ENCODE assay signal across 8 cellular contexts in genomic region chr5:77210091-77211012, GRCh38. TPM values are rescaled to one million over a fixed set of nuclear protein-coding genes. Genes with fewer than 3 reads are reported as not detected.
DNase-seq lines count a peak whose midpoint lies in the region; ATAC-seq and TF ChIP-seq lines count a peak whose summit lies in the region.

A gene with protein sequence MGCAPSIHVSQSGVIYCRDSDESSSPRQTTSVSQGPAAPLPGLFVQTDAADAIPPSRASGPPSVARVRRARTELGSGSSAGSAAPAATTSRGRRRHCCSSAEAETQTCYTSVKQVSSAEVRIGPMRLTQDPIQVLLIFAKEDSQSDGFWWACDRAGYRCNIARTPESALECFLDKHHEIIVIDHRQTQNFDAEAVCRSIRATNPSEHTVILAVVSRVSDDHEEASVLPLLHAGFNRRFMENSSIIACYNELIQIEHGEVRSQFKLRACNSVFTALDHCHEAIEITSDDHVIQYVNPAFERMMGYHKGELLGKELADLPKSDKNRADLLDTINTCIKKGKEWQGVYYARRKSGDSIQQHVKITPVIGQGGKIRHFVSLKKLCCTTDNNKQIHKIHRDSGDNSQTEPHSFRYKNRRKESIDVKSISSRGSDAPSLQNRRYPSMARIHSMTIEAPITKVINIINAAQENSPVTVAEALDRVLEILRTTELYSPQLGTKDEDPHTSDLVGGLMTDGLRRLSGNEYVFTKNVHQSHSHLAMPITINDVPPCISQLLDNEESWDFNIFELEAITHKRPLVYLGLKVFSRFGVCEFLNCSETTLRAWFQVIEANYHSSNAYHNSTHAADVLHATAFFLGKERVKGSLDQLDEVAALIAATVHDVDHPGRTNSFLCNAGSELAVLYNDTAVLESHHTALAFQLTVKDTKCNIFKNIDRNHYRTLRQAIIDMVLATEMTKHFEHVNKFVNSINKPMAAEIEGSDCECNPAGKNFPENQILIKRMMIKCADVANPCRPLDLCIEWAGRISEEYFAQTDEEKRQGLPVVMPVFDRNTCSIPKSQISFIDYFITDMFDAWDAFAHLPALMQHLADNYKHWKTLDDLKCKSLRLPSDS (plus strand): TSS chr5:77210680. CDS start chr5:77210926, 246 bp downstream.

- intact Hi-C loops in tibial artery (cut with DNase I; ENCODE audit: low total_unique reads) = no loop called here

- H3K27me3 ChIP-seq in BJ (ENCODE audit: control insufficient read depth, insufficient read depth, low read length) (peaks cover 21% of the 10 kb centered on the region), HUES6 (ENCODE audit: control insufficient read depth, insufficient read depth, low read length) (peaks cover 87% of the 10 kb centered on the region), tibial artery (peaks cover 0 to 9% of the 10 kb centered on the region in 2 donors)

- ATAC-seq in GM18498 (IDR thresholded peaks at IDR 0.05; ENCODE audit: unreplicated experiment) = no peak

- H3K27ac ChIP-seq in HUES6 (ENCODE audit: low read depth, low read length) = no peak within 1 kb of the TSS
- peak within 1 kb of the TSS; percentile 8 to 33 for H3K27ac ChIP-seq in tibial artery

- H3K4me3 Mint-ChIP-seq in chondrocyte (ENCODE audit: unreplicated experiment) = peak within 1 kb of the TSS; percentile 73

- peaks cover 37% of the 10 kb centered on the region for H3K27me3 Mint-ChIP-seq in chondrocyte (ENCODE audit: low read depth)

- H3K27ac Mint-ChIP-seq in chondrocyte (ENCODE audit: unreplicated experiment) = no peak within 1 kb of the TSS

- no peaks in the 10 kb centered on the region for H3K36me3 ChIP-seq in BJ (ENCODE audit: control insufficient read depth, insufficient read depth, low read length)
- no peaks in the 10 kb centered on the region for H3K36me3 ChIP-seq in HUES6 (ENCODE audit: control insufficient read depth, insufficient read depth, low read length)
- no peaks in the 10 kb centered on the region for H3K36me3 ChIP-seq in tibial artery

- DNase-seq in BJ (ENCODE audit: low read depth) (no peak), chondrocyte (ENCODE audit: low spot score) (no peak), mesenteric fat pad (ENCODE audit: low spot score) (no peak), tibial artery (no peak), NCI-H526 treated with DMSO at 0.1 percent for 48 hours (lab: John Stamatoyannopoulos, UW) (no peak), NAMALWA (ENCODE audit: low spot score) (no peak)

- POLR2A ChIA-PET in BJ (lab: Charles Lee) = no interaction called here

- no peak within 1 kb of the TSS for H3K9ac ChIP-seq in HUES6 (ENCODE audit: low read length)

- TF ChIP-seq CTCF in BJ (IDR thresholded peaks at IDR 0.05; ENCODE audit: insufficient read depth, low read depth, low read length) = no peak
- TF ChIP-seq CTCF in chondrocyte (IDR thresholded peaks at IDR 0.05) = no peak
- no peak for TF ChIP-seq CTCF in tibial artery (IDR thresholded peaks at IDR 0.05)

- H3K4me3 ChIP-seq in BJ (ENCODE audit: low read depth, low read length) = peak within 1 kb of the TSS; percentile 40
- peak within 1 kb of the TSS; percentile 64 for H3K4me3 ChIP-seq in HUES6 (ENCODE audit: low read depth, low read length)
- H3K4me3 ChIP-seq in tibial artery = peak within 1 kb of the TSS; percentile 63 to 65

- peaks cover 6% of the 10 kb centered on the region; the same call in 1 of the 2 replicates for H3K4me1 ChIP-seq in HUES6 (ENCODE audit: control insufficient read depth, insufficient read depth, low read length)
- peaks cover 0 to 31% (median 12%) of the 10 kb centered on the region in 4 donors for H3K4me1 ChIP-seq in tibial artery

- peaks cover 20% of the 10 kb centered on the region for H3K4me1 Mint-ChIP-seq in chondrocyte (ENCODE audit: low read depth)

- CTCF ChIA-PET in BJ (lab: Yijun Ruan, JAX) = interaction anchor here (1.1 to 2.5 kb wide), 3 partner anchors 8 to 282 kb away, joined by 3 to 10 read pairs (median 6); partner anchors contain the start of gene WDR41

- H3K9me3 Mint-ChIP-seq in chondrocyte (ENCODE audit: low read depth) = no peaks in the 10 kb centered on the region

- peaks cover 2% of the 10 kb centered on the region for H3K36me3 Mint-ChIP-seq in chondrocyte (ENCODE audit: low read depth)

- H3K9me3 ChIP-seq in HUES6 (ENCODE audit: control insufficient read depth, insufficient read depth, low read depth, low read length) (no peaks in the 10 kb centered on the region), tibial artery (no peaks in the 10 kb centered on the region)

RNA-seq across cellular contexts. Expression of the gene that starts here (rescaled TPM):
- polyA plus RNA-seq in BJ (2011; rRNA removed) = 2.2 TPM in 2 replicates
- 1.3 and 1.5 TPM in 2 replicates for polyA minus RNA-seq in BJ (2011; rRNA and poly(A)+ RNA removed)
- total RNA-seq in chondrocyte = 1.1 to 2.2 TPM (median 1.8 TPM) in 3 replicates
- total RNA-seq in mesenteric fat pad = 37.5 TPM

Comparison
In these comparisons a context has a peak if more than half of its experiments do, and no peak if none do; other contexts are left out.
1. RNA of the gene that starts here (total RNA-seq): 37.5 TPM in mesenteric fat pad (single experiment); 1.1 to 2.2 TPM in chondrocyte; every median in the first group is over 10 times any median in the second.
2. Peak in every context shown above with its lines, with median percentiles within 50 percentile points of each other: H3K4me3 ChIP-seq.